9 cellular contexts compared by ENCODE assay signal in genomic region chr16:67163903-67164558, GRCh38. TPM values are rescaled to one million over a fixed set of nuclear protein-coding genes. Genes with fewer than 3 reads are reported as not detected.
DNase-seq lines count a peak whose midpoint lies in the region; ATAC-seq, FAIRE-seq and TF ChIP-seq lines count a peak whose summit lies in the region.
"Had no signal": no experiment of that assay in that cellular context is flagged by ENCODE, and none has a peak within 500 bp of the region (broad histone marks: within the 10 kb centered on the region; RNA-seq: fewer than 3 reads in every experiment).

No MANE protein-coding gene starts in this region.

- H3K4me3 Mint-ChIP-seq in CD8-positive, alpha-beta memory T cell = peak overlapping the region; percentile 50 to 78 (median 64)

- peaks cover 20 to 57% (median 24%) of the 10 kb centered on the region in 3 donors for H3K4me1 Mint-ChIP-seq in CD8-positive, alpha-beta memory T cell

- POLR2A ChIA-PET in CD8-positive, alpha-beta memory T cell (lab: Charles Lee) = interaction anchor here (0.7 to 2.6 kb wide), 3 partner anchors 11 to 774 kb away, joined by 3 to 9 read pairs (median 4); partner anchors contain the start of gene B3GNT9

- peaks cover 53 to 60% of the 10 kb centered on the region in 2 donors for H3K27me3 Mint-ChIP-seq in CD8-positive, alpha-beta memory T cell

- peaks cover 0 to 2% (median 0%) of the 10 kb centered on the region in 5 donors for H3K9me3 Mint-ChIP-seq in CD8-positive, alpha-beta memory T cell

- intact Hi-C loops in esophagus squamous epithelium (cut with DNase I) (no loop called here), pancreas (cut with DNase I) (loop anchor here in 1 of 3 donors (10.0 kb wide), 1 partner anchor 189 kb away; no protein-coding TSS in a partner anchor)

- CTCF ChIA-PET in CD8-positive, alpha-beta memory T cell (lab: Charles Lee) = interaction anchor here (0.7 to 17.6 kb wide), 4 partner anchors 11 to 147 kb away, joined by 3 to 205 read pairs (median 51); partner anchors contain the start of genes B3GNT9, EXOC3L1 and MATCAP1

- TF ChIP-seq CTCF in esophagus squamous epithelium (IDR thresholded peaks at IDR 0.05) (no peak), pancreas (IDR thresholded peaks at IDR 0.05) (no peak)

- WGBS in esophagus squamous epithelium, 2 donors = 8 to 12% methylated on average over 6 to 17 of the region's 39 CpGs
- WGBS in pancreas, 2 donors = 36 to 39% methylated on average over 37 to 39 of the region's 39 CpGs

- no peak for TF ChIP-seq POLR2A in esophagus squamous epithelium (IDR thresholded peaks at IDR 0.05)

- H3K27ac ChIP-seq in CD8-positive, alpha-beta memory T cell (ENCODE audit: low read depth, low read length) = peak overlapping the region; percentile 24
- H3K27ac ChIP-seq in esophagus squamous epithelium (peak overlapping the region; percentile 60 to 87 (median 80)), pancreas (no peak overlapping the region)
- H3K27ac ChIP-seq: epithelial cell of prostate had no signal

- H3K9me3 ChIP-seq in CD8-positive, alpha-beta memory T cell (ENCODE audit: low read length) = no peaks in the 10 kb centered on the region
- H3K9me3 ChIP-seq in esophagus squamous epithelium (no peaks in the 10 kb centered on the region), pancreas (no peaks in the 10 kb centered on the region)

- no peak for ATAC-seq in pancreas
- no peak for ATAC-seq in GM21390 (IDR thresholded peaks at IDR 0.05; ENCODE audit: unreplicated experiment)
- no peak for ATAC-seq in GM19328 (IDR thresholded peaks at IDR 0.05; ENCODE audit: unreplicated experiment)

- H3K36me3 Mint-ChIP-seq in CD8-positive, alpha-beta memory T cell = peaks cover 0 to 9% (median 0%) of the 10 kb centered on the region in 3 donors

- peaks cover 52% of the 10 kb centered on the region for H3K4me1 ChIP-seq in CD8-positive, alpha-beta memory T cell (ENCODE audit: insufficient read depth, low read length)
- peaks cover 33 to 75% (median 46%) of the 10 kb centered on the region in 3 donors for H3K4me1 ChIP-seq in esophagus squamous epithelium
- peaks cover 0 to 12% (median 5%) of the 10 kb centered on the region in 3 donors for H3K4me1 ChIP-seq in pancreas

- H3K27me3 ChIP-seq in CD8-positive, alpha-beta memory T cell (ENCODE audit: insufficient read depth, low read length, poor library complexity, severe bottlenecking) = peaks cover 61% of the 10 kb centered on the region
- H3K27me3 ChIP-seq in esophagus squamous epithelium = peaks cover 0 to 49% (median 0%) of the 10 kb centered on the region in 4 donors
- no peaks in the 10 kb centered on the region for H3K27me3 ChIP-seq in pancreas

- H3K27ac Mint-ChIP-seq in CD8-positive, alpha-beta memory T cell = peak overlapping the region in 2 of 8 donors; percentile 48 to 53

- no peaks in the 10 kb centered on the region for H3K36me3 ChIP-seq in CD8-positive, alpha-beta memory T cell (ENCODE audit: insufficient read depth, low read length)
- peaks cover 0 to 12% (median 0%) of the 10 kb centered on the region in 3 donors for H3K36me3 ChIP-seq in esophagus squamous epithelium
- no peaks in the 10 kb centered on the region for H3K36me3 ChIP-seq in pancreas

- H3K4me3 ChIP-seq in CD8-positive, alpha-beta memory T cell (ENCODE audit: low read length) = no peak overlapping the region
- H3K4me3 ChIP-seq in esophagus squamous epithelium = peak overlapping the region; percentile 15 to 63 (median 46)
- peak overlapping the region in 1 of 4 donors; percentile 27 for H3K4me3 ChIP-seq in pancreas

- no peak for FAIRE-seq in pancreas (lab: Jason Lieb, UNC)

- no peak for DNase-seq in CD8-positive, alpha-beta memory T cell
- DNase-seq in NCI-H69 (lab: John Stamatoyannopoulos, UW) (peak; percentile 70), esophagus squamous epithelium (lab: John Stamatoyannopoulos, UW) (no peak), pancreas (peak in 4 of 6 donors; percentile 20 to 78 (median 48)), NOMO-1 treated with dmso at 0.1 percent for 144 hours (lab: John Stamatoyannopoulos, UW; ENCODE audit: unreplicated experiment) (no peak), activated gamma-delta T cell treated with Interleukin-2 at 50 U/mL for 16 hours (no peak)

RNA-seq across cellular contexts. Expression of gene HSF4, which starts 0.5 kb away (rescaled TPM):
- total RNA-seq in CD8-positive, alpha-beta memory T cell = 10 to 100 TPM; 11.6 to 13.3 TPM
- not detected for polyA plus RNA-seq in CD8-positive, alpha-beta memory T cell
- total RNA-seq in esophagus squamous epithelium (10 to 100 TPM in 3 of 4 donors, 1 to 10 TPM in 1; 3.7 to 59.5 (median 19.6) TPM), pancreas (10 to 100 TPM; 34.9 to 70.0 (median 49.1) TPM)
- 100 to 1,000 TPM; 310 to 330 TPM for polyA plus RNA-seq in pancreas

RNA-seq across cellular contexts. Expression of gene FBXL8, which starts 4.3 kb away (rescaled TPM):
- total RNA-seq in CD8-positive, alpha-beta memory T cell = 10 to 100 TPM; 10.5 to 14.3 TPM
- 11.6 TPM for polyA plus RNA-seq in CD8-positive, alpha-beta memory T cell
- total RNA-seq in esophagus squamous epithelium (10 to 100 TPM in 3 of 4 donors, 1 to 10 TPM in 1; 10.0 to 34.5 (median 19.9) TPM), pancreas (10 to 100 TPM; 12.9 to 31.7 (median 24.2) TPM)
- polyA plus RNA-seq in pancreas = 10 to 100 TPM; 41.6 to 86.2 TPM

RNA-seq across cellular contexts. Expression of gene TRADD, which starts 4.3 kb away (rescaled TPM):
- total RNA-seq in CD8-positive, alpha-beta memory T cell = 10 to 100 TPM; 23.8 to 28.7 TPM
- polyA plus RNA-seq in CD8-positive, alpha-beta memory T cell = 141 TPM
- total RNA-seq in esophagus squamous epithelium (10 to 100 TPM; 27.7 to 39.8 (median 35.5) TPM), pancreas (10 to 100 TPM in 4 of 6 donors, 1 to 10 TPM in 2; 9.4 to 17.4 (median 11.5) TPM)
- polyA plus RNA-seq in pancreas = 10 to 100 TPM; 21.3 to 33.3 TPM

RNA-seq across cellular contexts. Expression of gene NOL3, which starts 6.3 kb away (rescaled TPM):
- 1 to 10 TPM; 2.1 to 2.3 TPM for total RNA-seq in CD8-positive, alpha-beta memory T cell
- polyA plus RNA-seq in CD8-positive, alpha-beta memory T cell = 0.91 TPM
- total RNA-seq in esophagus squamous epithelium (10 to 100 TPM; 25.1 to 56.1 (median 36.7) TPM), pancreas (10 to 100 TPM; 15.2 to 31.2 (median 19.8) TPM)
- polyA plus RNA-seq in pancreas = 100 to 1,000 TPM in 1 of 2 donors, 10 to 100 TPM in 1; 84.5 to 119 TPM

RNA-seq across cellular contexts. Expression of gene B3GNT9, which starts 13.2 kb away (rescaled TPM):
- 1 to 10 TPM; 2.4 to 2.7 TPM for total RNA-seq in CD8-positive, alpha-beta memory T cell
- polyA plus RNA-seq in CD8-positive, alpha-beta memory T cell = 5.0 TPM
- total RNA-seq in esophagus squamous epithelium (10 to 100 TPM in 2 of 4 donors, 1 to 10 TPM in 2; 4.1 to 13.1 (median 8.4) TPM), pancreas (1 to 10 TPM; 1.8 to 5.1 (median 3.5) TPM)
- polyA plus RNA-seq in pancreas = 1 to 10 TPM; 3.0 to 9.3 TPM

Comparison
In these comparisons a context has a peak if more than half of its experiments do, and no peak if none do; other contexts are left out.
1. DNase-seq: peak in NCI-H69 (single experiment) and pancreas (4 of 6); none in CD8-positive, alpha-beta memory T cell (0 of 5), esophagus squamous epithelium (single experiment), NOMO-1 treated with dmso at 0.1 percent for 144 hours (single experiment) and activated gamma-delta T cell treated with Interleukin-2 at 50 U/mL for 16 hours (single experiment).
2. H3K27ac ChIP-seq: peak in CD8-positive, alpha-beta memory T cell (single experiment) and esophagus squamous epithelium (4 of 4); none in pancreas (0 of 4).